In the genomic region with DNA sequence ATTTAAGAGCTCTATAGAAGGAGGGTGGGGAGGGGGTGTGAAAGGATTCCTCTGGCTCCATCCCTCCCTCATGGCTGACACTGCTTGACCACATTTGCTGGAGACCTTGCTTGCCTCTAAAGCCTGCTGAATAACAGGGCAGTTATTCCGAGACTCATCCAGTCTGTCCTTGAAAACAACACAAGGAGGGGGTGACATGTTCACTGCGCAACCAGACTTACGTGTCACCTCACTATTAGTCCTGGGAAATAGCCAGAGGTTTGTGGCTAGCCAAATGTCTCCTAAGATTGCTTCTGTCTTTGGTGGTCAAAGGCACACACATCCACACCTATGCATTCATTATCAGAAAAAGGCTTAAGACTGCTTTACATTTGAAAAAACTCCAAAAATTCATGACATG, we compare ENCODE assay signal across 23 cellular contexts.
"Had no signal": no experiment of that assay in that cellular context is flagged by ENCODE, and none has a peak within 500 bp of the region (broad histone marks: within the 10 kb centered on the region; RNA-seq: fewer than 3 reads in every experiment).

No MANE protein-coding gene starts in this region.

- H3K27me3 ChIP-seq: colonic mucosa, esophagus squamous epithelium, gastrocnemius medialis, heart right ventricle had no signal

- H3K4me1 ChIP-seq: colonic mucosa, esophagus squamous epithelium, gastrocnemius medialis, lower lobe of right lung had no signal

- H3K4me3 ChIP-seq: colonic mucosa, esophagus squamous epithelium, gastrocnemius medialis, heart right ventricle, left ventricle myocardium inferior, lower lobe of right lung had no signal

- ATAC-seq: effector memory CD8-positive, alpha-beta T cell; esophagus mucosa; gastrocnemius medialis; heart right ventricle; left cardiac atrium; left lobe of liver; lower lobe of right lung; naive thymus-derived CD4-positive, alpha-beta T cell had no signal

- H3K9me3 ChIP-seq: colonic mucosa, esophagus squamous epithelium, gastrocnemius medialis, heart right ventricle, left ventricle myocardium inferior, lower lobe of right lung had no signal

- DNase-seq: colonic mucosa; cortex of kidney; effector CD8-positive, alpha-beta T cell; effector memory CD8-positive, alpha-beta T cell; endodermal cell; erythroblast; esophagus squamous epithelium; foreskin fibroblast; foreskin melanocyte; gastrocnemius medialis; head of caudate nucleus; heart right ventricle; hippocampal formation; left cardiac atrium; left ventricle myocardium inferior; lower lobe of right lung; mesenchymal stem cell; midbrain; naive thymus-derived CD4-positive, alpha-beta T cell had no signal

- H3K27ac Mint-ChIP-seq: dendritic cell treated with granulocyte-macrophage colony-stimulating factor and Interleukin-4, amounts not matched to agents 40 ng/mL and 50 ng/mL, for 4 days; effector memory CD8-positive, alpha-beta T cell; endodermal cell; naive thymus-derived CD4-positive, alpha-beta T cell had no signal

- H3K36me3 ChIP-seq: colonic mucosa, esophagus squamous epithelium, gastrocnemius medialis, heart right ventricle, left ventricle myocardium inferior, lower lobe of right lung had no signal

- H3K9me3 Mint-ChIP-seq: dendritic cell treated with granulocyte-macrophage colony-stimulating factor and Interleukin-4, amounts not matched to agents 40 ng/mL and 50 ng/mL, for 4 days; effector memory CD8-positive, alpha-beta T cell; endodermal cell had no signal

- H3K4me3 Mint-ChIP-seq: dendritic cell treated with granulocyte-macrophage colony-stimulating factor and Interleukin-4, amounts not matched to agents 40 ng/mL and 50 ng/mL, for 4 days; effector memory CD8-positive, alpha-beta T cell; endodermal cell; naive thymus-derived CD4-positive, alpha-beta T cell had no signal

- H3K27me3 Mint-ChIP-seq: dendritic cell treated with granulocyte-macrophage colony-stimulating factor and Interleukin-4, amounts not matched to agents 40 ng/mL and 50 ng/mL, for 4 days had no signal

- H3K4me1 Mint-ChIP-seq: naive thymus-derived CD4-positive, alpha-beta T cell had no signal

- H3K36me3 Mint-ChIP-seq: naive thymus-derived CD4-positive, alpha-beta T cell had no signal

- H3K27ac ChIP-seq: colonic mucosa, epithelial cell of prostate, esophagus squamous epithelium, gastrocnemius medialis, heart right ventricle, left ventricle myocardium inferior, lower lobe of right lung had no signal
